ENCODE assay signal across 24 cellular contexts in the genomic region with DNA sequence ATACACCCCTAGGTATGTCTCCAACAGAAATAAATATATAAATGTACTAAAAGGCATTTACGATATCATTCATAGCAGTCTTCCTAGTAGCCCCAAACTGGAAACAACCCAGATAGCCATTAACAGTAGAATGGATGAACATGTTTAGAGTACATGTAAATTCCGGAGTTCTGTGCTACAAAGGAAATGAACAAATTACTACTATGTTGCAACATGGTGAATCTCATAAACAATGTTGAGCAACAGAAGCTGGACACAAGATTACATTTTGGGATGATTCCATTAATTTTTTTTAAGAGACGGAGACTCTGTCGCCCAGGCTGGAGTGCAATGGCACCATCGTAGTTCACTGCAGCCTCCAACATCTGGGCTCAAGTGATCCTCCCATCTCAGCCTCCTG. TPM values are rescaled to one million over a fixed set of nuclear protein-coding genes. Genes with fewer than 3 reads are reported as not detected.
DNase-seq lines count a peak whose midpoint lies in the region; TF ChIP-seq lines count a peak whose summit lies in the region.
"Had no signal": no experiment of that assay in that cellular context is flagged by ENCODE, and none has a peak within 500 bp of the region (broad histone marks: within the 10 kb centered on the region; RNA-seq: fewer than 3 reads in every experiment).

No MANE protein-coding gene starts in this region.

- no peak overlapping the region for H3K4ac ChIP-seq in mesenchymal stem cell (ENCODE audit: low read depth in 1 of 2, low read length in 2 of 2)

- H3K36me3 ChIP-seq in BJ (ENCODE audit: control insufficient read depth, insufficient read depth, low read length) (no peaks in the 10 kb centered on the region), mesenchymal stem cell (ENCODE audit: control insufficient read depth in 1 of 2, insufficient read depth in 2 of 2, low read depth in 1 of 2, low read length in 2 of 2) (no peaks in the 10 kb centered on the region)
- H3K36me3 ChIP-seq: stomach had no signal

- H2AFZ ChIP-seq in mesenchymal stem cell (ENCODE audit: low read depth, low read length), result no peak overlapping the region

- H3K23ac ChIP-seq in mesenchymal stem cell (ENCODE audit: low read length in 2 of 2), result no peak overlapping the region

- no peak overlapping the region for H3K27ac Mint-ChIP-seq in HFFc6
- H3K27ac Mint-ChIP-seq: activated CD4-positive, alpha-beta T cell treated with anti-CD3 and anti-CD28 coated beads for 36 hours; effector memory CD8-positive, alpha-beta T cell; progenitor cell of endocrine pancreas; T-helper 1 cell treated with Interleukin-12 subunit alpha and Interleukin-12 subunit beta and Interleukin-4 antibody, amounts not matched to agents 30 μg/mL and 1 μg/mL, for 36 hours had no signal

- POLR2A ChIA-PET in BJ (lab: Charles Lee), result no interaction called here
- POLR2A ChIA-PET in GM10248 (lab: Yijun Ruan, JAX), result no interaction called here

- no peak overlapping the region for H3K27ac ChIP-seq in mesenchymal stem cell (ENCODE audit: low read length, poor library complexity, severe bottlenecking)
- H3K27ac ChIP-seq: HL-60, stomach, tibial artery had no signal

- H2BK12ac ChIP-seq in mesenchymal stem cell (ENCODE audit: low read length in 2 of 2), result no peak overlapping the region

- no peak overlapping the region for H3K14ac ChIP-seq in mesenchymal stem cell (ENCODE audit: low read length in 2 of 2)

- H3K4me3 ChIP-seq in BJ (ENCODE audit: low read depth, low read length), result no peak overlapping the region
- no peak overlapping the region for H3K4me3 ChIP-seq in cardiac fibroblast (replicated peaks in 1 of 2; ENCODE audit: low read depth in 2 of 2, low read length in 2 of 2)
- H3K4me3 ChIP-seq in mesenchymal stem cell (ENCODE audit: insufficient read depth in 1 of 2, low read depth in 1 of 2, low read length in 2 of 2), result no peak overlapping the region
- H3K4me3 ChIP-seq: lung, stomach, tibial artery had no signal

- no peak overlapping the region for H3K9ac ChIP-seq in mesenchymal stem cell (ENCODE audit: low read length)

- no peak overlapping the region for H3K4me3 Mint-ChIP-seq in HFFc6
- H3K4me3 Mint-ChIP-seq: activated CD4-positive, alpha-beta T cell treated with anti-CD3 and anti-CD28 coated beads for 36 hours; activated T-cell treated with anti-CD3 and anti-CD28 coated beads, Interleukin-2, amount 50 U/mL, for 4 hours; effector memory CD8-positive, alpha-beta T cell; T-helper 1 cell treated with Interleukin-12 subunit alpha and Interleukin-12 subunit beta and Interleukin-4 antibody, amounts not matched to agents 30 μg/mL and 1 μg/mL, for 36 hours had no signal

- no peak overlapping the region for H2BK15ac ChIP-seq in mesenchymal stem cell (ENCODE audit: low read depth, poor library complexity, severe bottlenecking)

- H3K27me3 Mint-ChIP-seq in HFFc6 (ENCODE audit: insufficient read depth), result peaks cover 4% of the 10 kb centered on the region

- H3K27me3 ChIP-seq in BJ (ENCODE audit: control insufficient read depth, insufficient read depth, low read length) (peaks cover 18% of the 10 kb centered on the region), mesenchymal stem cell (ENCODE audit: control insufficient read depth in 1 of 2, insufficient read depth in 1 of 2, low read length in 2 of 2) (peaks cover 35 to 52% of the 10 kb centered on the region in 2 experiments)

- 91% methylated on average over 3 of the region's 5 CpGs for WGBS in mesenchymal stem cell

- H4K8ac ChIP-seq in mesenchymal stem cell (ENCODE audit: low read length), result no peak overlapping the region

- DNase-seq in BJ (ENCODE audit: low read depth) (peak; percentile 31), HFFc6 (peak; percentile 17), cardiac fibroblast (ENCODE audit: low read depth in 2 of 2) (peak; percentile 53 to 64), mesenchymal stem cell (peak; percentile 38), NCI-H2196 (lab: John Stamatoyannopoulos, UW; ENCODE audit: unreplicated experiment) (no peak), GM10248 (ENCODE audit: extremely low spot score) (no peak)
- DNase-seq in activated CD4-positive, alpha-beta T cell treated with anti-CD3 and anti-CD28 coated beads for 4 hours, result no peak
- DNase-seq: activated CD4-positive, alpha-beta T cell treated with anti-CD3 and anti-CD28 coated beads for 36 hours; activated T-cell treated with anti-CD3 and anti-CD28 coated beads, Interleukin-2, amount 50 U/mL, for 4 hours; DMS53; effector memory CD8-positive, alpha-beta T cell; H7; head of caudate nucleus; kidney glomerular epithelial cell; NCI-H1417 treated with DMSO at 0.1 percent for 48 hours; stomach; tibial artery had no signal

- no peaks in the 10 kb centered on the region for H3K79me1 ChIP-seq in mesenchymal stem cell (replicated peaks; ENCODE audit: low read length, poor library complexity, severe bottlenecking)

- H3K4me1 ChIP-seq in mesenchymal stem cell (ENCODE audit: control insufficient read depth, insufficient read depth, low read depth, low read length), result peaks cover 3% of the 10 kb centered on the region

- no peak overlapping the region for H4K91ac ChIP-seq in mesenchymal stem cell (ENCODE audit: low read length)

- no peaks in the 10 kb centered on the region for H3K4me1 Mint-ChIP-seq in HFFc6 (ENCODE audit: low read depth)

- H2AK5ac ChIP-seq in mesenchymal stem cell (ENCODE audit: low read length, severe bottlenecking), result no peak overlapping the region

- CTCF ChIA-PET in BJ (lab: Yijun Ruan, JAX), result interaction anchor here (0.6 to 2.6 kb wide), 7 partner anchors 10 to 546 kb away, joined by 3 to 8 read pairs (median 4); no protein-coding TSS in a partner anchor
- CTCF ChIA-PET in GM10248 (lab: Yijun Ruan, JAX), result interaction anchor here (1.1 kb wide), 1 partner anchor 177 kb away, joined by 3 read pairs; no protein-coding TSS in a partner anchor

- no peak overlapping the region for H2BK5ac ChIP-seq in mesenchymal stem cell (ENCODE audit: low read depth, low read length, poor library complexity, severe bottlenecking)

- H3K9me3 Mint-ChIP-seq in HFFc6, result peaks cover 20% of the 10 kb centered on the region

- peaks cover 15% of the 10 kb centered on the region for H3K36me3 Mint-ChIP-seq in HFFc6 (ENCODE audit: low read depth)

- H3K4me2 ChIP-seq in mesenchymal stem cell (ENCODE audit: low read length, poor library complexity, severe bottlenecking), result no peak overlapping the region

- no peak overlapping the region for H3K18ac ChIP-seq in mesenchymal stem cell (ENCODE audit: low read depth in 1 of 2, low read length in 2 of 2)

- H2BK120ac ChIP-seq in mesenchymal stem cell (ENCODE audit: low read depth, low read length), result no peak overlapping the region

- TF ChIP-seq CTCF in BJ (IDR thresholded peaks at IDR 0.05; ENCODE audit: insufficient read depth, low read depth, low read length), result no peak
- no peak for TF ChIP-seq CTCF in HFFc6 (IDR thresholded peaks at IDR 0.05)
- TF ChIP-seq CTCF in cardiac fibroblast (IDR thresholded peaks at IDR 0.05; ENCODE audit: low read depth, low read length), result no peak
- no peak for TF ChIP-seq CTCF in GM10248 (IDR thresholded peaks at IDR 0.05; ENCODE audit: control extremely low read depth, extremely low read depth, low read depth, missing control alignments)

- H3K9me3 ChIP-seq in mesenchymal stem cell (ENCODE audit: control insufficient read depth, low read length), result peaks cover 24% of the 10 kb centered on the region

RNA-seq across cellular contexts. Expression of a gene that starts 5.9 kb away (rescaled TPM):
- not detected in 2 replicates for polyA plus RNA-seq in BJ (2011; rRNA removed)
- not detected in 2 replicates for polyA minus RNA-seq in BJ (2011; rRNA and poly(A)+ RNA removed)
- total RNA-seq in HFFc6 (2021; fragmentation: NEBNext Ultra II Directional; extraction: Animal tissue kit (Norgen Biotek cat#: 25700)), result not detected
- polyA plus RNA-seq in mesenchymal stem cell (2013, experiment 1 of 2), result 0.14 TPM
- polyA plus RNA-seq in mesenchymal stem cell (2013, experiment 2 of 2), result 0.18 TPM
- total RNA-seq: activated CD4-positive, alpha-beta T cell treated with anti-CD3 and anti-CD28 coated beads for 36 hours; activated T-cell treated with anti-CD3 and anti-CD28 coated beads, Interleukin-2, amount 50 U/mL, for 4 hours; fibroblast of lung; NCI-H460; SK-MEL-5 had no signal
- polyA plus RNA-seq: fibroblast of lung, stomach had no signal

RNA-seq across cellular contexts. Expression of a gene that starts 37.4 kb away (rescaled TPM):
- 11.5 and 16.1 TPM in 2 replicates for polyA plus RNA-seq in BJ (2011; rRNA removed)
- 6.9 and 9.5 TPM in 2 replicates for polyA minus RNA-seq in BJ (2011; rRNA and poly(A)+ RNA removed)
- 10 to 100 TPM in 2 of 6 experiments, 1 to 10 TPM in 4; 1.9 to 17.7 (median 2.4) TPM for total RNA-seq in HFFc6 (2021; fragmentation: NEBNext Ultra II Directional; extraction: Animal tissue kit (Norgen Biotek cat#: 25700))
- 27.7 TPM for polyA plus RNA-seq in mesenchymal stem cell (2013, experiment 1 of 2)
- 25.6 TPM for polyA plus RNA-seq in mesenchymal stem cell (2013, experiment 2 of 2)

Comparison
In these comparisons a context has a peak if more than half of its experiments do, and no peak if none do; other contexts are left out.
1. DNase-seq: peak in BJ (single experiment), HFFc6 (single experiment), cardiac fibroblast (2 of 2) and mesenchymal stem cell (single experiment); none in NCI-H2196 (single experiment), activated CD4-positive, alpha-beta T cell treated with anti-CD3 and anti-CD28 coated beads for 4 hours (0 of 2) and GM10248 (single experiment).